In genomic region chr12:93638095-93638494, GRCh38 we compare ENCODE assay signal across 26 cellular contexts. TPM values are rescaled to one million over a fixed set of nuclear protein-coding genes. Genes with fewer than 3 reads are reported as not detected.
DNase-seq lines count a peak whose midpoint lies in the region; ATAC-seq and TF ChIP-seq lines count a peak whose summit lies in the region.
"Had no signal": no experiment of that assay in that cellular context is flagged by ENCODE, and none has a peak within 500 bp of the region (broad histone marks: within the 10 kb centered on the region; RNA-seq: fewer than 3 reads in every experiment).

No MANE protein-coding gene starts in this region.

- H3K79me2 ChIP-seq in smooth muscle cell (ENCODE audit: low read depth) = no peaks in the 10 kb centered on the region

- no peaks in the 10 kb centered on the region for H4K20me1 ChIP-seq in smooth muscle cell (ENCODE audit: low read depth)

- TF ChIP-seq CTCF in smooth muscle cell (IDR thresholded peaks at IDR 0.05; ENCODE audit: borderline replicate concordance, insufficient read depth, poor library complexity, severe bottlenecking) (no peak), tibial nerve (IDR thresholded peaks at IDR 0.05) (no peak)

- ATAC-seq in left lobe of liver (peak; percentile 14), HG03521 (IDR thresholded peaks at IDR 0.05; ENCODE audit: unreplicated experiment) (no peak), HG02763 (IDR thresholded peaks at IDR 0.05; ENCODE audit: unreplicated experiment) (no peak)
- ATAC-seq: foreskin keratinocyte, natural killer cell had no signal

- in situ Hi-C loops in HAP-1 (cut with MboI; ENCODE audit: low sequenced_read_pairs) = no loop called here

- peak overlapping the region; percentile 26 for H3K4me2 ChIP-seq in smooth muscle cell

- no peak overlapping the region for H3K9ac ChIP-seq in smooth muscle cell (ENCODE audit: low read depth)

- no peak for TF ChIP-seq POLR2A in tibial nerve (IDR thresholded peaks at IDR 0.05)

- H3K4me3 ChIP-seq in HAP-1 (no peak overlapping the region), smooth muscle cell (no peak overlapping the region), tibial nerve (no peak overlapping the region)
- H3K4me3 ChIP-seq: cardiac muscle cell, ovary, right atrium auricular region, SK-N-MC had no signal

- H3K4me1 ChIP-seq in HAP-1 (peaks cover 16% of the 10 kb centered on the region), smooth muscle cell (ENCODE audit: low read depth) (peaks cover 10% of the 10 kb centered on the region), tibial nerve (no peaks in the 10 kb centered on the region)
- H3K4me1 ChIP-seq: foreskin keratinocyte, right atrium auricular region had no signal

- TF ChIP-seq EP300 in tibial nerve (IDR thresholded peaks at IDR 0.05) = no peak

- no peaks in the 10 kb centered on the region for H3K36me3 ChIP-seq in HAP-1 (replicated peaks)
- no peaks in the 10 kb centered on the region for H3K36me3 ChIP-seq in smooth muscle cell (ENCODE audit: low read depth)
- H3K36me3 ChIP-seq in tibial nerve = no peaks in the 10 kb centered on the region
- H3K36me3 ChIP-seq: cardiac muscle cell, ovary, right atrium auricular region had no signal

- no peaks in the 10 kb centered on the region for H3K9me3 ChIP-seq in HAP-1
- H3K9me3 ChIP-seq in smooth muscle cell (replicated peaks; ENCODE audit: low read depth) = no peaks in the 10 kb centered on the region
- H3K9me3 ChIP-seq in tibial nerve = no peaks in the 10 kb centered on the region
- H3K9me3 ChIP-seq: ovary, right atrium auricular region had no signal

- peak overlapping the region; percentile 18 for H3K27ac ChIP-seq in smooth muscle cell (ENCODE audit: low read depth)
- no peak overlapping the region for H3K27ac ChIP-seq in tibial nerve
- H3K27ac ChIP-seq: cardiac muscle cell, foreskin keratinocyte, ovary, right atrium auricular region, RWPE1, SK-N-MC, VCaP had no signal

- H3F3A ChIP-seq in smooth muscle cell (ENCODE audit: low read depth) = peaks cover 7% of the 10 kb centered on the region

- H3K27me3 ChIP-seq in HAP-1 (ENCODE audit: low read depth) (no peaks in the 10 kb centered on the region), smooth muscle cell (ENCODE audit: low read depth) (no peaks in the 10 kb centered on the region), tibial nerve (no peaks in the 10 kb centered on the region)
- H3K27me3 ChIP-seq: cardiac muscle cell, ovary, right atrium auricular region had no signal

- 57% methylated on average over 2 of the region's 2 CpGs for WGBS in smooth muscle cell (ENCODE audit: low lambda C conversion rate)
- 33 to 36% methylated on average over 2 of the region's 2 CpGs for WGBS in tibial nerve, 2 donors

- H2AFZ ChIP-seq in smooth muscle cell (ENCODE audit: low read depth) = peak overlapping the region; percentile 52

- DNase-seq in HAP-1 (ENCODE audit: low spot score in 2 of 2) (peak; percentile 32 to 58), epidermal melanocyte (ENCODE audit: insufficient read length, low spot score) (peak; percentile 27), left lobe of liver (ENCODE audit: low spot score) (no peak), smooth muscle cell (lab: John Stamatoyannopoulos, UW; ENCODE audit: unreplicated experiment) (no peak), germinal center (ENCODE audit: low spot score) (no peak), tibial nerve (ENCODE audit: low spot score in 2 of 2) (no peak)
- DNase-seq: activated CD4-positive, alpha-beta T cell treated with anti-CD3 and anti-CD28 coated beads, Interleukin-2, amount 10 ng/mL, durations not matched to agents 24 days and 14 days; activated naive CD4-positive, alpha-beta T cell treated with anti-CD3 and anti-CD28 coated beads, Interleukin-2, amount 50 U/mL, for 16 hours; activated T-cell treated with anti-CD3 and anti-CD28 coated beads, Interleukin-2, amount 50 U/mL, for 48 hours; anterior cingulate cortex; CD4-positive, alpha-beta memory T cell; cortex of kidney; Kasumi-1; natural killer cell; NCI-H1048; NCI-H2029; NCI-H82; ovary had no signal

RNA-seq across cellular contexts. Expression of gene CRADD, which starts 39.1 kb away (rescaled TPM):
- 27.0 TPM for total RNA-seq in left lobe of liver
- total RNA-seq in smooth muscle cell = 16.8 and 28.6 TPM in 2 replicates
- polyA plus RNA-seq in smooth muscle cell = 10.7 and 18.6 TPM in 2 replicates
- 10 to 100 TPM; 51.0 to 86.3 (median 56.6) TPM for total RNA-seq in tibial nerve

Comparison
In these comparisons a context has a peak if more than half of its experiments do, and no peak if none do; other contexts are left out.
1. DNase-seq: peak in HAP-1 (2 of 2) and epidermal melanocyte (single experiment); none in left lobe of liver (single experiment), smooth muscle cell (single experiment), germinal center (single experiment) and tibial nerve (0 of 2).